In genomic region chr3:24514139-24514538, GRCh38 we compare ENCODE assay signal across 13 cellular contexts. TPM values are rescaled to one million over a fixed set of nuclear protein-coding genes. Genes with fewer than 3 reads are reported as not detected.
A peak's percentile ranks its signal among the peaks of the same experiment; 100 is the strongest.
DNase-seq lines count a peak whose midpoint lies in the region; ATAC-seq and TF ChIP-seq lines count a peak whose summit lies in the region.
"Had no signal": no experiment of that assay in that cellular context is flagged by ENCODE, and none has a peak within 500 bp of the region (broad histone marks: within the 10 kb centered on the region; RNA-seq: fewer than 3 reads in every experiment).

No MANE protein-coding gene starts in this region.

- TF ChIP-seq POLR2A in esophagus muscularis mucosa (IDR thresholded peaks at IDR 0.05; ENCODE audit: low read depth): no peak

- H3K9me3 ChIP-seq in mucosa of descending colon: no peaks in the 10 kb centered on the region
- H3K9me3 ChIP-seq in naive thymus-derived CD4-positive, alpha-beta T cell (ENCODE audit: control insufficient read depth in 2 of 3, low read length in 3 of 3): no peaks in the 10 kb centered on the region
- H3K9me3 ChIP-seq in neural progenitor cell (ENCODE audit: low read depth): no peaks in the 10 kb centered on the region
- H3K9me3 ChIP-seq in esophagus muscularis mucosa: no peaks in the 10 kb centered on the region
- H3K9me3 ChIP-seq: A549, BE2C had no signal

- ATAC-seq in mucosa of descending colon: peak; percentile 83
- no peak for ATAC-seq in naive thymus-derived CD4-positive, alpha-beta T cell
- ATAC-seq: A549 had no signal

- no peak for TF ChIP-seq CTCF in LNCaP clone FGC (IDR thresholded peaks at IDR 0.05; ENCODE audit: control insufficient read depth, extremely low read depth, insufficient read depth)
- no peak for TF ChIP-seq CTCF in brain microvascular endothelial cell (IDR thresholded peaks at IDR 0.05; ENCODE audit: low read depth, low read length, missing control alignments)
- no peak for TF ChIP-seq CTCF in mucosa of descending colon (IDR thresholded peaks at IDR 0.05)
- no peak for TF ChIP-seq CTCF in neural progenitor cell (IDR thresholded peaks at IDR 0.05)
- no peak for TF ChIP-seq CTCF in esophagus muscularis mucosa (IDR thresholded peaks at IDR 0.05)

- H3K4me1 ChIP-seq in mucosa of descending colon (ENCODE audit: low read depth) (peaks cover 3% of the 10 kb centered on the region), neural progenitor cell (no peaks in the 10 kb centered on the region), esophagus muscularis mucosa (peaks cover 0 to 2% (median under 1%) of the 10 kb centered on the region in 4 donors)
- no peaks in the 10 kb centered on the region for H3K4me1 ChIP-seq in naive thymus-derived CD4-positive, alpha-beta T cell (ENCODE audit: control insufficient read depth in 2 of 2, insufficient read depth in 2 of 2, low read length in 2 of 2)
- H3K4me1 ChIP-seq: BE2C had no signal

- H3K27me3 Mint-ChIP-seq in naive thymus-derived CD4-positive, alpha-beta T cell: peaks cover 2 to 16% (median 9%) of the 10 kb centered on the region in 5 donors
- H3K27me3 Mint-ChIP-seq in neural progenitor cell (ENCODE audit: insufficient read depth, low read depth): peaks cover 11% of the 10 kb centered on the region

- H3K36me3 ChIP-seq in brain microvascular endothelial cell (replicated peaks) (no peaks in the 10 kb centered on the region), mucosa of descending colon (ENCODE audit: low read depth) (no peaks in the 10 kb centered on the region), neural progenitor cell (no peaks in the 10 kb centered on the region), esophagus muscularis mucosa (no peaks in the 10 kb centered on the region)
- H3K36me3 ChIP-seq in naive thymus-derived CD4-positive, alpha-beta T cell (ENCODE audit: control insufficient read depth in 2 of 3, insufficient read depth in 3 of 3, low read length in 3 of 3): no peaks in the 10 kb centered on the region
- H3K36me3 ChIP-seq: BE2C had no signal

- H3F3A ChIP-seq in neural progenitor cell (ENCODE audit: low read depth): no peaks in the 10 kb centered on the region

- intact Hi-C loops in mucosa of descending colon (cut with DNase I, micrococcal nuclease): no loop called here
- intact Hi-C loops in naive thymus-derived CD4-positive, alpha-beta T cell (cut with micrococcal nuclease): no loop called here
- intact Hi-C loops in esophagus muscularis mucosa (cut with DNase I): no loop called here

- no peak overlapping the region for H3K4me2 ChIP-seq in neural progenitor cell
- H3K4me2 ChIP-seq: A549 had no signal

- 89% methylated on average over 4 of the region's 4 CpGs for WGBS in esophagus muscularis mucosa

- H3K4me3 Mint-ChIP-seq in naive thymus-derived CD4-positive, alpha-beta T cell: no peak overlapping the region
- no peak overlapping the region for H3K4me3 Mint-ChIP-seq in neural progenitor cell
- H3K4me3 Mint-ChIP-seq: CD4-positive, alpha-beta memory T cell had no signal

- no peaks in the 10 kb centered on the region for H3K4me1 Mint-ChIP-seq in naive thymus-derived CD4-positive, alpha-beta T cell
- no peaks in the 10 kb centered on the region for H3K4me1 Mint-ChIP-seq in neural progenitor cell
- H3K4me1 Mint-ChIP-seq: CD4-positive, alpha-beta memory T cell had no signal

- peaks cover 0 to 4% (median 0%) of the 10 kb centered on the region in 11 donors for H3K9me3 Mint-ChIP-seq in naive thymus-derived CD4-positive, alpha-beta T cell
- no peaks in the 10 kb centered on the region for H3K9me3 Mint-ChIP-seq in neural progenitor cell

- H2AFZ ChIP-seq in neural progenitor cell (replicated peaks): no peak overlapping the region

- no peak overlapping the region for H3K9ac ChIP-seq in neural progenitor cell

- H3K27ac Mint-ChIP-seq in naive thymus-derived CD4-positive, alpha-beta T cell: no peak overlapping the region
- no peak overlapping the region for H3K27ac Mint-ChIP-seq in neural progenitor cell
- H3K27ac Mint-ChIP-seq: CD4-positive, alpha-beta memory T cell; IgD-negative memory B cell had no signal

- peak; percentile 86 for DNase-seq in LNCaP clone FGC (ENCODE audit: low read depth)
- DNase-seq in brain microvascular endothelial cell: no peak
- no peak for DNase-seq in mucosa of descending colon
- no peak for DNase-seq in naive thymus-derived CD4-positive, alpha-beta T cell
- no peak for DNase-seq in germinal center (ENCODE audit: low spot score)
- DNase-seq in neural progenitor cell (ENCODE audit: low spot score): no peak
- no peak for DNase-seq in esophagus muscularis mucosa (ENCODE audit: extremely low spot score)
- DNase-seq: BE2C; CD4-positive, alpha-beta memory T cell; DMS79 had no signal

- TF ChIP-seq EP300 in esophagus muscularis mucosa (IDR thresholded peaks at IDR 0.05): no peak

- H3K4me3 ChIP-seq in LNCaP clone FGC (ENCODE audit: low read depth, low read length): no peak overlapping the region
- no peak overlapping the region for H3K4me3 ChIP-seq in brain microvascular endothelial cell (ENCODE audit: low read depth, low read length)
- H3K4me3 ChIP-seq in mucosa of descending colon: no peak overlapping the region
- no peak overlapping the region for H3K4me3 ChIP-seq in naive thymus-derived CD4-positive, alpha-beta T cell (ENCODE audit: low read length)
- H3K4me3 ChIP-seq in neural progenitor cell: no peak overlapping the region
- no peak overlapping the region for H3K4me3 ChIP-seq in esophagus muscularis mucosa
- H3K4me3 ChIP-seq: A549 had no signal

- no peaks in the 10 kb centered on the region for H3K79me2 ChIP-seq in neural progenitor cell (ENCODE audit: low read depth)

- in situ Hi-C loops in brain microvascular endothelial cell (cut with HindIII; ENCODE audit: low pct_ligation_motif_present, low sequenced_read_pairs): no loop called here

- no peaks in the 10 kb centered on the region for H3K36me3 Mint-ChIP-seq in naive thymus-derived CD4-positive, alpha-beta T cell
- no peaks in the 10 kb centered on the region for H3K36me3 Mint-ChIP-seq in neural progenitor cell
- H3K36me3 Mint-ChIP-seq: CD4-positive, alpha-beta memory T cell had no signal

- H3K27me3 ChIP-seq in brain microvascular endothelial cell (replicated peaks): no peaks in the 10 kb centered on the region
- no peaks in the 10 kb centered on the region for H3K27me3 ChIP-seq in naive thymus-derived CD4-positive, alpha-beta T cell (ENCODE audit: control insufficient read depth in 2 of 2, insufficient read depth in 2 of 2, low read length in 2 of 2)
- peaks cover 30% of the 10 kb centered on the region for H3K27me3 ChIP-seq in neural progenitor cell
- H3K27me3 ChIP-seq in esophagus muscularis mucosa: no peaks in the 10 kb centered on the region
- H3K27me3 ChIP-seq: BE2C had no signal

- POLR2A ChIA-PET in naive thymus-derived CD4-positive, alpha-beta T cell (lab: Charles Lee): no interaction called here

- H3K27ac ChIP-seq in brain microvascular endothelial cell (peak overlapping the region; percentile 64), neural progenitor cell (no peak overlapping the region), esophagus muscularis mucosa (replicated peaks in 1 of 4) (no peak overlapping the region)
- no peak overlapping the region for H3K27ac ChIP-seq in naive thymus-derived CD4-positive, alpha-beta T cell (ENCODE audit: low read depth, low read length)
- H3K27ac ChIP-seq: A549, C4-2B had no signal

- H4K20me1 ChIP-seq in neural progenitor cell (ENCODE audit: low read depth): no peaks in the 10 kb centered on the region

- CTCF ChIA-PET in naive thymus-derived CD4-positive, alpha-beta T cell (lab: Charles Lee): no interaction called here

RNA-seq across cellular contexts. Expression of gene THRB, which starts 19.5 kb away (rescaled TPM):
- total RNA-seq in mucosa of descending colon: 10 to 100 TPM; 25.1 to 75.5 (median 59.8) TPM
- 1 to 10 TPM in 1 of 5 experiments, under 1 TPM in 1, not detected in 3; 0.16 to 1.0 TPM for total RNA-seq in naive thymus-derived CD4-positive, alpha-beta T cell
- polyA plus RNA-seq in naive thymus-derived CD4-positive, alpha-beta T cell: under 1 TPM in 1 of 2 donors, not detected in 1; 0.05 TPM
- total RNA-seq in neural progenitor cell (ENCODE audit: low replicate concordance): 1.1 and 1.2 TPM in 2 replicates
- 10 to 100 TPM; 31.5 to 68.6 (median 39.3) TPM for total RNA-seq in esophagus muscularis mucosa
- total RNA-seq: CD4-positive, alpha-beta memory T cell had no signal

Comparison
In these comparisons a context has a peak if more than half of its experiments do, and no peak if none do; other contexts are left out.
1. RNA of gene THRB, which starts 19.5 kb away (total RNA-seq): 25.1 to 75.5 TPM in mucosa of descending colon and 31.5 to 68.6 TPM in esophagus muscularis mucosa; 1.1 to 1.2 TPM in neural progenitor cell and 0.16 to 1.0 TPM in naive thymus-derived CD4-positive, alpha-beta T cell; every median in the first group is over 10 times any median in the second.